Comparison of ENCODE assay signal across 11 cellular contexts in genomic region chr17:17842111-17842876, GRCh38. TPM values are rescaled to one million over a fixed set of nuclear protein-coding genes. Genes with fewer than 3 reads are reported as not detected.
A peak's percentile ranks its signal among the peaks of the same experiment; 100 is the strongest.
DNase-seq lines count a peak whose midpoint lies in the region; ATAC-seq and TF ChIP-seq lines count a peak whose summit lies in the region.
"Had no signal": no experiment of that assay in that cellular context is flagged by ENCODE, and none has a peak within 500 bp of the region (broad histone marks: within the 10 kb centered on the region; RNA-seq: fewer than 3 reads in every experiment).

No MANE protein-coding gene starts in this region.

- H3K79me2 ChIP-seq in parathyroid adenoma: no peaks in the 10 kb centered on the region

- no peak for TF ChIP-seq POLR2A in gastroesophageal sphincter (IDR thresholded peaks at IDR 0.05)

- H3K36me3 Mint-ChIP-seq in T-helper 17 cell (ENCODE audit: low read depth): no peaks in the 10 kb centered on the region
- H3K36me3 Mint-ChIP-seq in activated T-helper 1 cell treated with anti-CD3 and anti-CD28 coated beads, Interleukin-12 subunit alpha, Interleukin-12 subunit beta, Interleukin-2, Interleukin-4 antibody, amounts not matched to agents 30 ng/mL and 10 ng/mL and 1 ng/mL, durations not matched to agents 14 hours and 24 hours and 36 hours (ENCODE audit: low read depth): no peaks in the 10 kb centered on the region
- H3K36me3 Mint-ChIP-seq: activated naive CD4-positive, alpha-beta T cell treated with anti-CD3 and anti-CD28 coated beads, Interleukin-2, amount 50 U/mL, for 24 hours had no signal

- H3K27ac ChIP-seq in 22Rv1 (peak overlapping the region; percentile 95), gastroesophageal sphincter (peak overlapping the region in 3 of 4 donors; percentile 98 to 100 (median 100)), parathyroid adenoma (peak overlapping the region; percentile 18)

- no peak overlapping the region for H3K9ac ChIP-seq in parathyroid adenoma

- H3K27me3 Mint-ChIP-seq in T-helper 17 cell: no peaks in the 10 kb centered on the region
- H3K27me3 Mint-ChIP-seq in activated T-helper 1 cell treated with anti-CD3 and anti-CD28 coated beads, Interleukin-12 subunit alpha, Interleukin-12 subunit beta, Interleukin-2, Interleukin-4 antibody, amounts not matched to agents 30 ng/mL and 10 ng/mL and 1 ng/mL, durations not matched to agents 14 hours and 24 hours and 36 hours (ENCODE audit: insufficient read depth): no peaks in the 10 kb centered on the region
- H3K27me3 Mint-ChIP-seq: activated naive CD4-positive, alpha-beta T cell treated with anti-CD3 and anti-CD28 coated beads, Interleukin-2, amount 50 U/mL, for 24 hours had no signal

- peaks cover 23% of the 10 kb centered on the region for H3K4me1 Mint-ChIP-seq in T-helper 17 cell
- H3K4me1 Mint-ChIP-seq in activated T-helper 1 cell treated with anti-CD3 and anti-CD28 coated beads, Interleukin-12 subunit alpha, Interleukin-12 subunit beta, Interleukin-2, Interleukin-4 antibody, amounts not matched to agents 30 ng/mL and 10 ng/mL and 1 ng/mL, durations not matched to agents 14 hours and 24 hours and 36 hours (ENCODE audit: low read depth): peaks cover 36% of the 10 kb centered on the region

- no CpG with 5 or more reads among the region's 9 CpGs for WGBS in gastroesophageal sphincter (ENCODE audit: low coverage in 1 of 2), 2 donors

- intact Hi-C loops in activated T-helper 1 cell treated with anti-CD3 and anti-CD28 coated beads, Interleukin-12 subunit alpha, Interleukin-12 subunit beta, Interleukin-2, Interleukin-4 antibody, amounts not matched to agents 30 ng/mL and 10 ng/mL and 1 ng/mL, durations not matched to agents 14 hours and 24 hours and 36 hours (cut with micrococcal nuclease): loop anchor here (5.0 kb wide), 1 partner anchor 535 kb away; no protein-coding TSS in a partner anchor

- ATAC-seq in T-helper 17 cell (no peak), gastroesophageal sphincter (no peak), GM18861 (IDR thresholded peaks at IDR 0.05; ENCODE audit: unreplicated experiment) (no peak)

- peaks cover 0 to 23% of the 10 kb centered on the region in 2 donors for H3K36me3 ChIP-seq in gastroesophageal sphincter
- no peaks in the 10 kb centered on the region for H3K36me3 ChIP-seq in parathyroid adenoma (ENCODE audit: control insufficient read depth, insufficient read depth, low read length)

- no peak overlapping the region for H3K4me2 ChIP-seq in parathyroid adenoma (ENCODE audit: low read length)

- no peaks in the 10 kb centered on the region for H3K27me3 ChIP-seq in gastroesophageal sphincter
- H3K27me3 ChIP-seq in parathyroid adenoma (ENCODE audit: control insufficient read depth, insufficient read depth, low read length): no peaks in the 10 kb centered on the region

- H3K9me3 ChIP-seq in T-helper 17 cell (ENCODE audit: control insufficient read depth, low read length, poor library complexity, severe bottlenecking) (no peaks in the 10 kb centered on the region), gastroesophageal sphincter (no peaks in the 10 kb centered on the region), parathyroid adenoma (ENCODE audit: control insufficient read depth, low read length) (no peaks in the 10 kb centered on the region)

- H3K4me3 Mint-ChIP-seq in T-helper 17 cell: no peak overlapping the region
- no peak overlapping the region for H3K4me3 Mint-ChIP-seq in activated T-helper 1 cell treated with anti-CD3 and anti-CD28 coated beads, Interleukin-12 subunit alpha, Interleukin-12 subunit beta, Interleukin-2, Interleukin-4 antibody, amounts not matched to agents 30 ng/mL and 10 ng/mL and 1 ng/mL, durations not matched to agents 14 hours and 24 hours and 36 hours
- H3K4me3 Mint-ChIP-seq: activated naive CD4-positive, alpha-beta T cell treated with anti-CD3 and anti-CD28 coated beads, Interleukin-2, amount 50 U/mL, for 24 hours had no signal

- TF ChIP-seq CTCF in 22Rv1 (IDR thresholded peaks at IDR 0.05): no peak
- TF ChIP-seq CTCF in gastroesophageal sphincter (IDR thresholded peaks at IDR 0.05): no peak
- TF ChIP-seq CTCF in parathyroid adenoma (IDR thresholded peaks at IDR 0.05): no peak

- DNase-seq in T-helper 17 cell (no peak), GF-D8 (lab: John Stamatoyannopoulos, UW) (no peak), iPS-NIHi11 (ENCODE audit: low spot score) (no peak)
- DNase-seq in activated T-helper 1 cell treated with anti-CD3 and anti-CD28 coated beads, Interleukin-12 subunit alpha, Interleukin-12 subunit beta, Interleukin-2, Interleukin-4 antibody, amounts not matched to agents 30 ng/mL and 10 ng/mL and 1 ng/mL, durations not matched to agents 14 hours and 24 hours and 36 hours (ENCODE audit: low spot score): no peak
- DNase-seq: activated CD4-positive, alpha-beta T cell treated with anti-CD3 and anti-CD28 coated beads for 48 hours; NCI-H526 had no signal

- peak overlapping the region; percentile 96 for H3K27ac Mint-ChIP-seq in T-helper 17 cell
- no peak overlapping the region for H3K27ac Mint-ChIP-seq in activated T-helper 1 cell treated with anti-CD3 and anti-CD28 coated beads, Interleukin-12 subunit alpha, Interleukin-12 subunit beta, Interleukin-2, Interleukin-4 antibody, amounts not matched to agents 30 ng/mL and 10 ng/mL and 1 ng/mL, durations not matched to agents 14 hours and 24 hours and 36 hours
- H3K27ac Mint-ChIP-seq: activated naive CD4-positive, alpha-beta T cell treated with anti-CD3 and anti-CD28 coated beads, Interleukin-2, amount 50 U/mL, for 24 hours had no signal

- no peak overlapping the region for H2AFZ ChIP-seq in parathyroid adenoma

- H3K4me3 ChIP-seq in gastroesophageal sphincter (no peak overlapping the region), parathyroid adenoma (ENCODE audit: low read depth, low read length) (no peak overlapping the region)

- no peak for TF ChIP-seq EP300 in gastroesophageal sphincter (IDR thresholded peaks at IDR 0.05)

- H3K9me3 Mint-ChIP-seq in activated T-helper 1 cell treated with anti-CD3 and anti-CD28 coated beads, Interleukin-12 subunit alpha, Interleukin-12 subunit beta, Interleukin-2, Interleukin-4 antibody, amounts not matched to agents 30 ng/mL and 10 ng/mL and 1 ng/mL, durations not matched to agents 14 hours and 24 hours and 36 hours: no peaks in the 10 kb centered on the region
- H3K9me3 Mint-ChIP-seq: activated naive CD4-positive, alpha-beta T cell treated with anti-CD3 and anti-CD28 coated beads, Interleukin-2, amount 50 U/mL, for 24 hours had no signal

- peaks cover 6 to 49% (median 34%) of the 10 kb centered on the region in 3 donors for H3K4me1 ChIP-seq in gastroesophageal sphincter
- peaks cover 32% of the 10 kb centered on the region for H3K4me1 ChIP-seq in parathyroid adenoma

RNA-seq across cellular contexts. Expression of gene SREBF1, which starts 5.5 kb away (rescaled TPM):
- total RNA-seq in T-helper 17 cell: 100 to 1,000 TPM; 198 to 241 TPM
- 10 to 100 TPM; 16.1 to 90.7 (median 56.1) TPM for total RNA-seq in gastroesophageal sphincter
- total RNA-seq in activated T-helper 1 cell treated with anti-CD3 and anti-CD28 coated beads, Interleukin-12 subunit alpha, Interleukin-12 subunit beta, Interleukin-2, Interleukin-4 antibody, amounts not matched to agents 30 ng/mL and 10 ng/mL and 1 ng/mL, durations not matched to agents 14 hours and 24 hours and 36 hours: 167 and 172 TPM in 2 replicates

Comparison
In these comparisons a context has a peak if more than half of its experiments do, and no peak if none do; other contexts are left out.
1. H3K27ac ChIP-seq: peak in every context shown above with its lines; median percentile 100 in gastroesophageal sphincter; 95 in 22Rv1; 18 in parathyroid adenoma.